11 cellular contexts compared by ENCODE assay signal in genomic region chr22:19579880-19580279, GRCh38. TPM values are rescaled to one million over a fixed set of nuclear protein-coding genes. Genes with fewer than 3 reads are reported as not detected.
DNase-seq lines count a peak whose midpoint lies in the region; ATAC-seq and TF ChIP-seq lines count a peak whose summit lies in the region.
"Had no signal": no experiment of that assay in that cellular context is flagged by ENCODE, and none has a peak within 500 bp of the region (broad histone marks: within the 10 kb centered on the region; RNA-seq: fewer than 3 reads in every experiment).

No MANE protein-coding gene starts in this region.

- peak overlapping the region; percentile 13 for H2AFZ ChIP-seq in Karpas-422 (ENCODE audit: low read length)

- TF ChIP-seq POLR2A in adrenal gland (IDR thresholded peaks at IDR 0.05): no peak

- peaks cover 0 to 3% (median 0%) of the 10 kb centered on the region in 5 donors for H3K27me3 Mint-ChIP-seq in naive thymus-derived CD8-positive, alpha-beta T cell

- peaks cover 29% of the 10 kb centered on the region for H3K4me1 ChIP-seq in Karpas-422 (ENCODE audit: low read length)
- no peaks in the 10 kb centered on the region for H3K4me1 ChIP-seq in adrenal gland (replicated peaks in 1 of 2)

- H3K27ac Mint-ChIP-seq in naive thymus-derived CD8-positive, alpha-beta T cell: peak overlapping the region; percentile 40 to 91 (median 76)

- no peaks in the 10 kb centered on the region for H3K36me3 Mint-ChIP-seq in naive thymus-derived CD8-positive, alpha-beta T cell

- DNase-seq in ELR (ENCODE audit: low read depth) (peak; percentile 26), Karpas-422 (no peak), adrenal gland (peak in 5 of 7 donors; percentile 26 to 66 (median 27)), HUDEP-2 (lab: John Stamatoyannopoulos, UW; ENCODE audit: unreplicated experiment in 76 of 76) (no peak), kidney glomerular epithelial cell (lab: John Stamatoyannopoulos, UW) (no peak)
- peak in 2 of 10 donors; percentile 19 to 22 for DNase-seq in naive thymus-derived CD8-positive, alpha-beta T cell
- DNase-seq: left colon, NCI-H345 had no signal

- H3K27ac ChIP-seq in Karpas-422 (ENCODE audit: low read length) (no peak overlapping the region), adrenal gland (no peak overlapping the region)
- H3K27ac ChIP-seq: epithelial cell of prostate had no signal

- no peak overlapping the region for H3K9ac ChIP-seq in Karpas-422 (ENCODE audit: low read length)

- H3K27me3 ChIP-seq in Karpas-422 (ENCODE audit: low read length) (0 out of 2 replicates have a peak, but pooled peaks cover 2% of the 10 kb centered on the region), adrenal gland (no peaks in the 10 kb centered on the region)

- no peaks in the 10 kb centered on the region for H3K9me2 ChIP-seq in Karpas-422 (replicated peaks; ENCODE audit: insufficient read depth, low read length)

- intact Hi-C loops in adrenal gland (cut with DNase I): no loop called here

- H3K4me3 ChIP-seq in Karpas-422 (ENCODE audit: low read length): no peak overlapping the region
- no peak overlapping the region for H3K4me3 ChIP-seq in adrenal gland

- H3K9me3 Mint-ChIP-seq in naive thymus-derived CD8-positive, alpha-beta T cell: no peaks in the 10 kb centered on the region

- 54 to 81% (median 58%) methylated on average over 12 of the region's 12 CpGs for WGBS in adrenal gland, 4 donors

- peak; percentile 41 to 70 for ATAC-seq in naive thymus-derived CD8-positive, alpha-beta T cell
- ATAC-seq in HG02870 (IDR thresholded peaks at IDR 0.05; ENCODE audit: unreplicated experiment) (no peak), HG03565 (IDR thresholded peaks at IDR 0.05; ENCODE audit: unreplicated experiment) (no peak)
- ATAC-seq: left colon had no signal

- no peaks in the 10 kb centered on the region for H3K36me3 ChIP-seq in Karpas-422 (ENCODE audit: insufficient read depth, low read length)
- no peaks in the 10 kb centered on the region for H3K36me3 ChIP-seq in adrenal gland (replicated peaks in 1 of 2)

- H3K4me1 Mint-ChIP-seq in naive thymus-derived CD8-positive, alpha-beta T cell: peaks cover 20 to 39% (median 36%) of the 10 kb centered on the region in 4 donors

- H3K4me2 ChIP-seq in Karpas-422 (ENCODE audit: low read depth, low read length, poor library complexity, severe bottlenecking): peak overlapping the region; percentile 6

- H3K9me3 ChIP-seq in Karpas-422 (ENCODE audit: low read length): no peaks in the 10 kb centered on the region
- no peaks in the 10 kb centered on the region for H3K9me3 ChIP-seq in adrenal gland (replicated peaks in 1 of 3)

- peak overlapping the region; percentile 17 to 76 (median 62) for H3K4me3 Mint-ChIP-seq in naive thymus-derived CD8-positive, alpha-beta T cell

- no peaks in the 10 kb centered on the region for H3K79me2 ChIP-seq in Karpas-422 (ENCODE audit: low read length)

- POLR2A ChIA-PET in naive thymus-derived CD8-positive, alpha-beta T cell (lab: Charles Lee): interaction anchor here (1.3 to 1.6 kb wide), 2 partner anchors 13 to 18 kb away, joined by 6 to 8 read pairs; no protein-coding TSS in a partner anchor

- H4K20me1 ChIP-seq in Karpas-422 (ENCODE audit: insufficient read depth, low read depth, low read length): no peaks in the 10 kb centered on the region

- TF ChIP-seq CTCF in adrenal gland (IDR thresholded peaks at IDR 0.05): no peak

RNA-seq across cellular contexts. Expression of gene CLDN5, which starts 55.7 kb away (rescaled TPM):
- not detected in 2 replicates for total RNA-seq in Karpas-422 (2014; rRNA removed; shearing (Covaris generic); ENCODE audit: low replicate concordance)
- total RNA-seq in adrenal gland: 10 to 100 TPM in 7 of 8 donors, 1 to 10 TPM in 1; 7.8 to 78.1 (median 31.3) TPM
- polyA plus RNA-seq in adrenal gland: 100 to 1,000 TPM in 1 of 3 donors, 10 to 100 TPM in 1, under 1 TPM in 1; 0.40 to 122 (median 42.3) TPM
- not detected for total RNA-seq in naive thymus-derived CD8-positive, alpha-beta T cell
- polyA plus RNA-seq in naive thymus-derived CD8-positive, alpha-beta T cell: under 1 TPM in 2 of 3 donors, not detected in 1; 0.11 to 0.22 TPM

Comparison
In these comparisons a context has a peak if more than half of its experiments do, and no peak if none do; other contexts are left out.
1. DNase-seq: peak in ELR (single experiment) and adrenal gland (5 of 7); none in Karpas-422 (single experiment), HUDEP-2 (0 of 76) and kidney glomerular epithelial cell (single experiment).
2. ATAC-seq: peak in naive thymus-derived CD8-positive, alpha-beta T cell (2 of 2); none in HG02870 (single experiment) and HG03565 (single experiment).